10 cellular contexts compared by ENCODE assay signal in the genomic region with DNA sequence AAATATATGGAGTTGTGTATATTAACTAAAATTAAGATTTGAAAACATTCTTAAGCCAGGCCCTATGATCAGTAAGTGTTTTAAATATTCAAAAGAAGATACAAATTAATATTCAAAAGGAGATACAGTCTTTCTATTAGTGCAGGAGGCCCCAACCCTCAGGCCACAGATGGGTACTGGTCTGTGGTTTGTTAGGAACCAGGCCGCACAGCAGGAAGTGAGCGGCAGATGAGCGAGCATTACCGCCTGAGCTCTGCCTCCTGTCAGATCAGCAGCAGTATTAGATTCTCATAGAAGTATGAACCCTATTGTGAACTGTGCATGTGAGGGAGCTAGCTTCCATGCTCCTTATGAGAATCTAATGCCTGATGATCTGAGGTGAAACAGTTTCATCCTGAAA.
DNase-seq lines count a peak whose midpoint lies in the region; ATAC-seq and TF ChIP-seq lines count a peak whose summit lies in the region.
"Had no signal": no experiment of that assay in that cellular context is flagged by ENCODE, and none has a peak within 500 bp of the region (broad histone marks: within the 10 kb centered on the region; RNA-seq: fewer than 3 reads in every experiment).

No MANE protein-coding gene starts in this region.

- no peak overlapping the region for H4K8ac ChIP-seq in neuronal stem cell (ENCODE audit: low read depth, low read length)

- H3K23ac ChIP-seq in neuronal stem cell (ENCODE audit: low read depth, low read length, poor library complexity), result no peak overlapping the region

- ATAC-seq in GM19397 (IDR thresholded peaks at IDR 0.05; ENCODE audit: unreplicated experiment), result peak; percentile 51

- no peaks in the 10 kb centered on the region for H3K79me1 ChIP-seq in neuronal stem cell (ENCODE audit: low read depth, low read length)

- H3K9me3 ChIP-seq in neuronal stem cell (replicated peaks in 1 of 2; ENCODE audit: control insufficient read depth in 2 of 2, insufficient read depth in 1 of 2, low read depth in 1 of 2, low read length in 2 of 2), result peaks cover 0 to 8% of the 10 kb centered on the region in 2 donors

- H3K4ac ChIP-seq in neuronal stem cell (ENCODE audit: low read length), result no peak overlapping the region

- TF ChIP-seq POLR2A in lower leg skin (IDR thresholded peaks at IDR 0.05), result no peak

- H3K27me3 ChIP-seq in neuronal stem cell (ENCODE audit: control insufficient read depth in 3 of 3, insufficient read depth in 3 of 3, low read depth in 1 of 3, low read length in 3 of 3), result no peaks in the 10 kb centered on the region

- no CpG with 5 or more reads among the region's 4 CpGs for WGBS in neuronal stem cell (ENCODE audit: extremely low coverage in 2 of 2, insufficient read length in 2 of 2, insufficient replicate concordance in 1 of 2), 2 donors
- WGBS in lower leg skin, 2 donors, result 75 to 89% methylated on average over 4 of the region's 4 CpGs

- H2BK12ac ChIP-seq in neuronal stem cell (ENCODE audit: low read length), result no peak overlapping the region

- DNase-seq in MV-4-11 (lab: John Stamatoyannopoulos, UW) (peak; percentile 78), putamen (ENCODE audit: low spot score) (no peak), neuronal stem cell (ENCODE audit: low spot score) (no peak), HK-2 (ENCODE audit: unreplicated experiment) (no peak), lower leg skin (ENCODE audit: low spot score in 2 of 2) (no peak)
- DNase-seq in activated T-cell treated with anti-CD3 and anti-CD28 coated beads, Interleukin-2, amount 50 U/mL, for 48 hours, result peak; percentile 43 to 55
- DNase-seq in stimulated activated CD8-positive, alpha-beta memory T cell treated with anti-CD3 and anti-CD28 coated beads, Interleukin-15, amount 100 ng/mL, for 48 hours (ENCODE audit: low read depth in 2 of 2), result peak; percentile 19 to 21
- DNase-seq: NCI-H1694 had no signal

- no peak overlapping the region for H4K91ac ChIP-seq in neuronal stem cell (ENCODE audit: low read depth, low read length, poor library complexity)

- H3K4me1 ChIP-seq in neuronal stem cell (ENCODE audit: control insufficient read depth in 2 of 2, insufficient read depth in 1 of 2, low read depth in 1 of 2, low read length in 2 of 2), result peaks cover 8 to 24% of the 10 kb centered on the region in 2 donors

- H3K36me3 ChIP-seq in neuronal stem cell (replicated peaks in 1 of 2; ENCODE audit: control insufficient read depth in 2 of 2, insufficient read depth in 2 of 2, low read length in 2 of 2), result no peaks in the 10 kb centered on the region
- H3K36me3 ChIP-seq: cardiac muscle cell had no signal

- no peak overlapping the region for H3K4me2 ChIP-seq in neuronal stem cell (ENCODE audit: insufficient read depth, low read length, poor library complexity, severe bottlenecking)

- H2BK5ac ChIP-seq in neuronal stem cell (ENCODE audit: low read length), result no peak overlapping the region

- no peak overlapping the region for H3K27ac ChIP-seq in neuronal stem cell (replicated peaks; ENCODE audit: low read length)
- H3K27ac ChIP-seq: cardiac muscle cell had no signal

- no peak overlapping the region for H3K18ac ChIP-seq in neuronal stem cell (ENCODE audit: low read length)

- H3K9ac ChIP-seq in neuronal stem cell (ENCODE audit: low read depth, low read length, poor library complexity), result no peak overlapping the region

- no peak overlapping the region for H3K4me3 ChIP-seq in neuronal stem cell (ENCODE audit: low read length in 2 of 2)
- no peak overlapping the region for H3K4me3 ChIP-seq in lower leg skin (ENCODE audit: low read depth, poor library complexity, severe bottlenecking)
- H3K4me3 ChIP-seq: cardiac muscle cell had no signal

- H2BK15ac ChIP-seq in neuronal stem cell (ENCODE audit: low read length), result no peak overlapping the region

- intact Hi-C loops in lower leg skin (cut with DNase I; ENCODE audit: low total_unique reads), result no loop called here

- H2AK5ac ChIP-seq in neuronal stem cell (ENCODE audit: low read depth, low read length), result no peak overlapping the region

- TF ChIP-seq CTCF in lower leg skin (IDR thresholded peaks at IDR 0.05), result no peak

- no peak overlapping the region for H2BK120ac ChIP-seq in neuronal stem cell (ENCODE audit: low read depth, low read length)

- no peak overlapping the region for H2AFZ ChIP-seq in neuronal stem cell (ENCODE audit: low read length)

- H3K14ac ChIP-seq in neuronal stem cell (ENCODE audit: low read length), result no peak overlapping the region

Comparison
In these comparisons a context has a peak if more than half of its experiments do, and no peak if none do; other contexts are left out.
1. DNase-seq: peak in MV-4-11 (single experiment), activated T-cell treated with anti-CD3 and anti-CD28 coated beads, Interleukin-2, amount 50 U/mL, for 48 hours (2 of 2) and stimulated activated CD8-positive, alpha-beta memory T cell treated with anti-CD3 and anti-CD28 coated beads, Interleukin-15, amount 100 ng/mL, for 48 hours (2 of 2); none in putamen (single experiment), neuronal stem cell (single experiment), HK-2 (single experiment) and lower leg skin (0 of 2).